22 cellular contexts compared by ENCODE assay signal in genomic region chr6:54875539-54875938, GRCh38. TPM values are rescaled to one million over a fixed set of nuclear protein-coding genes. Genes with fewer than 3 reads are reported as not detected.
A peak's percentile ranks its signal among the peaks of the same experiment; 100 is the strongest.
DNase-seq lines count a peak whose midpoint lies in the region; ATAC-seq and TF ChIP-seq lines count a peak whose summit lies in the region.
"Had no signal": no experiment of that assay in that cellular context is flagged by ENCODE, and none has a peak within 500 bp of the region (broad histone marks: within the 10 kb centered on the region; RNA-seq: fewer than 3 reads in every experiment).

No MANE protein-coding gene starts in this region.

- peaks cover 18% of the 10 kb centered on the region for H3K4me1 Mint-ChIP-seq in Calu3 (ENCODE audit: low read depth, unreplicated experiment)
- H3K4me1 Mint-ChIP-seq: CD4-positive, CD25-positive, alpha-beta regulatory T cell; CD8-positive, alpha-beta memory T cell; IgD-negative memory B cell had no signal

- H4K8ac ChIP-seq in trophoblast cell (ENCODE audit: low read depth, low read length) = no peak overlapping the region

- H3K79me2 ChIP-seq in trophoblast cell (ENCODE audit: control insufficient read depth, insufficient read depth, low read length, poor library complexity) = no peaks in the 10 kb centered on the region

- no peak overlapping the region for H3K9ac ChIP-seq in trophoblast cell (ENCODE audit: low read length)

- no peak overlapping the region for H3K18ac ChIP-seq in trophoblast cell (ENCODE audit: low read length)

- no peak overlapping the region for H2BK12ac ChIP-seq in trophoblast cell (ENCODE audit: low read length)

- peaks cover 7% of the 10 kb centered on the region for H3K79me1 ChIP-seq in trophoblast cell (ENCODE audit: low read length)

- peak overlapping the region; percentile 1 for H2BK120ac ChIP-seq in trophoblast cell (ENCODE audit: insufficient read depth, low read length, poor library complexity)

- H3K14ac ChIP-seq in trophoblast cell (ENCODE audit: low read length) = no peak overlapping the region

- peak overlapping the region; percentile 4 for H3K4me3 Mint-ChIP-seq in Calu3 (ENCODE audit: low read depth, unreplicated experiment)
- H3K4me3 Mint-ChIP-seq: CD4-positive, CD25-positive, alpha-beta regulatory T cell; CD8-positive, alpha-beta memory T cell; GM23338; IgD-negative memory B cell had no signal

- no peaks in the 10 kb centered on the region for H3K9me3 Mint-ChIP-seq in Calu3 (ENCODE audit: low read depth, unreplicated experiment)
- H3K9me3 Mint-ChIP-seq: GM23338, IgD-negative memory B cell had no signal

- peaks cover 57% of the 10 kb centered on the region for H3K4me1 ChIP-seq in HEK293 (ENCODE audit: control insufficient read depth, insufficient read depth, low read length)
- H3K4me1 ChIP-seq in trophoblast cell (ENCODE audit: control insufficient read depth in 1 of 2, insufficient read depth in 2 of 2, low read length in 2 of 2) = peaks cover 3 to 5% of the 10 kb centered on the region in 2 experiments
- H3K4me1 ChIP-seq: BE2C had no signal

- CTCF ChIA-PET in Calu3 (lab: Charles Lee) (interaction anchor here (1.5 kb wide), 1 partner anchor 157 kb away, joined by 5 read pairs; no protein-coding TSS in a partner anchor), HEK293 (lab: Yijun Ruan, JAX) (interaction anchor here (1.2 to 2.4 kb wide), 2 partner anchors 157 to 309 kb away, joined by 3 to 9 read pairs; no protein-coding TSS in a partner anchor)

- no peak overlapping the region for H2AFZ ChIP-seq in trophoblast cell (ENCODE audit: insufficient read depth, low read length, poor library complexity)
- H2AFZ ChIP-seq: GM23338 had no signal

- H3K36me3 Mint-ChIP-seq in Calu3 (ENCODE audit: insufficient read depth, unreplicated experiment) = no peaks in the 10 kb centered on the region
- H3K36me3 Mint-ChIP-seq: CD4-positive, CD25-positive, alpha-beta regulatory T cell; CD8-positive, alpha-beta memory T cell; IgD-negative memory B cell had no signal

- no peak overlapping the region for H3K4ac ChIP-seq in trophoblast cell (ENCODE audit: low read depth, low read length)

- no peak overlapping the region for H4K91ac ChIP-seq in trophoblast cell (ENCODE audit: low read depth, low read length)

- H3K36me3 ChIP-seq in HEK293 (ENCODE audit: control insufficient read depth in 2 of 2, insufficient read depth in 1 of 2, low read length in 2 of 2) (no peaks in the 10 kb centered on the region; a peak in 1 of 3 replicates), trophoblast cell (ENCODE audit: control insufficient read depth in 1 of 2, insufficient read depth in 2 of 2, low read length in 2 of 2) (peaks cover 0 to 2% of the 10 kb centered on the region in 2 experiments)
- H3K36me3 ChIP-seq: BE2C had no signal

- H3K4me3 ChIP-seq in HEK293 (ENCODE audit: low read depth, low read length) = no peak overlapping the region
- H3K4me3 ChIP-seq in trophoblast cell (ENCODE audit: low read depth, low read length) = no peak overlapping the region
- H3K4me3 ChIP-seq: GM23338 had no signal

- ATAC-seq in HG02610 (IDR thresholded peaks at IDR 0.05; ENCODE audit: unreplicated experiment) (no peak), HG02870 (IDR thresholded peaks at IDR 0.05; ENCODE audit: unreplicated experiment) (no peak)
- ATAC-seq: GM23338 had no signal

- H3K23ac ChIP-seq in trophoblast cell (ENCODE audit: low read length) = no peak overlapping the region

- no peak overlapping the region for H2AK5ac ChIP-seq in trophoblast cell (ENCODE audit: low read length)

- H3K27ac ChIP-seq in HEK293 (ENCODE audit: extremely low read depth, low read depth, low read length) (no peak overlapping the region; the same call in 1 of the 2 replicates), epithelial cell of prostate (peak overlapping the region; percentile 92), trophoblast cell (ENCODE audit: low read depth, low read length) (peak overlapping the region; percentile 62)
- H3K27ac ChIP-seq: HL-60 had no signal

- intact Hi-C loops in Calu3 (cut with micrococcal nuclease; ENCODE audit: unreplicated experiment) (loop anchor here (5.0 to 10.0 kb wide), 3 partner anchors 109 to 893 kb away; no protein-coding TSS in a partner anchor), cardiac septum (cut with DNase I) (no loop called here)

- no peaks in the 10 kb centered on the region for H3K27me3 Mint-ChIP-seq in Calu3 (ENCODE audit: unreplicated experiment)
- H3K27me3 Mint-ChIP-seq: CD4-positive, CD25-positive, alpha-beta regulatory T cell; CD8-positive, alpha-beta memory T cell; IgD-negative memory B cell had no signal

- DNase-seq in Calu3 (no peak), epithelial cell of prostate (ENCODE audit: low read depth, low spot score) (no peak), trophoblast cell (no peak), DMS153 treated with DMSO at 0.1 percent for 48 hours (lab: John Stamatoyannopoulos, UW; ENCODE audit: unreplicated experiment) (no peak), cardiac septum (ENCODE audit: low spot score) (no peak)
- DNase-seq: BE2C; C1 segment of cervical spinal cord; CD4-positive, CD25-positive, alpha-beta regulatory T cell; CD8-positive, alpha-beta memory T cell; COR-L47; DMS79; GDM1; HCEC 1CT; KBM-7 had no signal

- H3K27ac Mint-ChIP-seq in Calu3 (ENCODE audit: unreplicated experiment) = peak overlapping the region; percentile 62
- H3K27ac Mint-ChIP-seq: CD4-positive, CD25-positive, alpha-beta regulatory T cell; CD8-positive, alpha-beta memory T cell; GM23338; IgD-negative memory B cell had no signal

- H3K9me3 ChIP-seq in HEK293 (ENCODE audit: control insufficient read depth, insufficient read depth, low read depth, low read length) = no peaks in the 10 kb centered on the region
- H3K9me3 ChIP-seq in trophoblast cell (ENCODE audit: insufficient read depth, low read depth, low read length) = no peaks in the 10 kb centered on the region
- H3K9me3 ChIP-seq: BE2C had no signal

- H2BK5ac ChIP-seq in trophoblast cell (ENCODE audit: low read depth, low read length, poor library complexity) = no peak overlapping the region

- H4K12ac ChIP-seq in trophoblast cell (ENCODE audit: low read depth, low read length) = no peak overlapping the region

- no peaks in the 10 kb centered on the region for H3K27me3 ChIP-seq in trophoblast cell (ENCODE audit: insufficient read depth, low read length)
- H3K27me3 ChIP-seq: BE2C had no signal

- TF ChIP-seq CTCF in Calu3 (IDR thresholded peaks at IDR 0.05; ENCODE audit: unreplicated experiment) (no peak), HEK293 (tag by site-specific recombination; IDR thresholded peaks at IDR 0.05) (no peak)

- BruUV-seq in Calu3 (replicated peaks; lab: Mats Ljungman, UMichigan) = no TSS peak

- H3K4me2 ChIP-seq in trophoblast cell (ENCODE audit: low read length) = no peak overlapping the region
- H3K4me2 ChIP-seq: GM23338 had no signal

- POLR2A ChIA-PET in HEK293 (lab: Yijun Ruan, JAX) = no interaction called here

- WGBS in trophoblast cell (ENCODE audit: extremely low coverage, insufficient coverage, insufficient read length) = 100% methylated on average over 1 of the region's 3 CpGs

TF ChIP-seq in HEK293, 187 proteins besides CTCF, POLR2A, EP300 and RAD21:
- TF ChIP-seq ZFP69B (tag by site-specific recombination; IDR thresholded peaks at IDR 0.05) (peak; percentile 9; the same call in 1 of the 2 replicates), ZNF121 (tag by site-specific recombination; IDR thresholded peaks at IDR 0.05) (no peak), ZNF366 (tag by site-specific recombination; conservative IDR thresholded peaks at IDR 0.05) (peak; percentile 93), PRDM1 (tag by site-specific recombination; IDR thresholded peaks at IDR 0.05) (peak; percentile 98), ZNF785 (tag by site-specific recombination; IDR thresholded peaks at IDR 0.05) (no peak), ZNF473 (tag by site-specific recombination; IDR thresholded peaks at IDR 0.05) (no peak)

RNA-seq across cellular contexts. Expression of gene FAM83B, which starts 29.0 kb away (rescaled TPM):
- total RNA-seq in Calu3 (2022) (22.2 and 24.2 TPM in 2 replicates), cardiac septum (0.11 TPM)
- 21.7 and 22.4 TPM in 2 replicates for polyA plus RNA-seq in trophoblast cell (2013)
- total RNA-seq: A172; CD4-positive, CD25-positive, alpha-beta regulatory T cell; CD8-positive, alpha-beta memory T cell; Daoy had no signal
- polyA plus RNA-seq: CD4-positive, CD25-positive, alpha-beta regulatory T cell; CD8-positive, alpha-beta memory T cell; IgD-negative memory B cell had no signal

Comparison
In these comparisons a context has a peak if more than half of its experiments do, and no peak if none do; other contexts are left out.
1. RNA of gene FAM83B, which starts 29.0 kb away (total RNA-seq): 22.2 to 24.2 TPM in Calu3; 0.11 TPM in cardiac septum (single experiment); every median in the first group is over 10 times any median in the second.